Comparison of ENCODE assay signal across 18 cellular contexts in genomic region chr4:111450867-111451266, GRCh38.
"Had no signal": no experiment of that assay in that cellular context is flagged by ENCODE, and none has a peak within 500 bp of the region (broad histone marks: within the 10 kb centered on the region; RNA-seq: fewer than 3 reads in every experiment).

No MANE protein-coding gene starts in this region.

- FAIRE-seq: TTC549 had no signal

- DNase-seq: activated CD4-positive, alpha-beta T cell treated with anti-CD3 and anti-CD28 coated beads, Interleukin-2, amount 50 U/mL, for 1 hour; activated CD4-positive, CD25-positive, alpha-beta regulatory T cell; activated naive CD4-positive, alpha-beta T cell treated with anti-CD3 and anti-CD28 coated beads, Interleukin-2, amount 10 ng/mL, durations not matched to agents 7 days and 5 days; body of pancreas; central memory CD4-positive, alpha-beta T cell; effector memory CD4-positive, alpha-beta T cell; erythroblast; immature natural killer cell; left ventricle myocardium inferior; mesendoderm; nephron progenitor cell; sigmoid colon; stimulated activated CD4-positive, alpha-beta T cell treated with anti-CD3 and anti-CD28 coated beads, Interleukin-4, amount 100 ng/mL, for 1 hour; stimulated activated CD8-positive, alpha-beta memory T cell treated with anti-CD3 and anti-CD28 coated beads, Interleukin-4, amount 100 ng/mL, for 48 hours; T-helper 2 cell; testis had no signal

- H3K4me1 ChIP-seq: body of pancreas, left ventricle myocardium inferior, sigmoid colon, testis had no signal

- H3K4me3 ChIP-seq: body of pancreas, coronary artery, left ventricle myocardium inferior, sigmoid colon, testis had no signal

- H3K9me3 ChIP-seq: body of pancreas, left ventricle myocardium inferior, sigmoid colon, testis had no signal

- ATAC-seq: body of pancreas had no signal

- H3K27ac ChIP-seq: body of pancreas, coronary artery, left ventricle myocardium inferior, sigmoid colon, testis had no signal

- H3K27me3 ChIP-seq: body of pancreas, sigmoid colon, testis had no signal

- H3K36me3 ChIP-seq: left ventricle myocardium inferior, sigmoid colon had no signal
